9 cellular contexts compared by ENCODE assay signal in the genomic region with DNA sequence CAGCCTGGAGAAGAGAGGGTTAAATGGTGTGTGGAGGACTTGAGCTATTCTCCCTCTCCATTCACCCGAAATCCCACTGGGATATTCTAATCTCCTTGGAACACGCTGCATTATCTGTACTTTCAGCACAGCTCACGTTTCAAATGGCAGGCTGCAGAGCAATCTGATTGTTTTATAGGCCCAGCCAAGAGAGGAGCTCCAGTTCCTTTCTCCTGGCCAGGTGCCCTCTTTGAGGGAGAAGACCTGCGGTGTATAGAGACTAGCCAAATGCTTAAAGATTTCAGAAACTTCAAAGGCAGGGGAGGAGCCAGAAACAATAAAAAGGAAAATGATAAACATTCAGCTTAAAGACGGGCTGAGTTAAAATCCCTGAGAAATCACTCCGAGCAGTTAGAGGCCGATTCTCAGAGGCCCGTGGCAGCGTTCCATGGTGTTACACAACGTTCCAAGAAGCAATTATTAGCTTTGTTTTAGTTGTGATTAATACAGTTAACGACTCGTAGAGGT.
DNase-seq lines count a peak whose midpoint lies in the region; ATAC-seq and TF ChIP-seq lines count a peak whose summit lies in the region.
"Had no signal": no experiment of that assay in that cellular context is flagged by ENCODE, and none has a peak within 500 bp of the region (broad histone marks: within the 10 kb centered on the region; RNA-seq: fewer than 3 reads in every experiment).

No MANE protein-coding gene starts in this region.

- H3K4me3 ChIP-seq in heart left ventricle: peak overlapping the region in 1 of 12 donors; percentile 1
- peak overlapping the region; percentile 7 to 48 (median 22) for H3K4me3 ChIP-seq in gastrocnemius medialis

- TF ChIP-seq POLR2A in heart left ventricle (IDR thresholded peaks at IDR 0.05): no peak
- no peak for TF ChIP-seq POLR2A in gastrocnemius medialis (IDR thresholded peaks at IDR 0.05)

- in situ Hi-C loops in gastrocnemius medialis (cut with MboI; ENCODE audit: low sequenced_read_pairs in 4 of 4): loop anchor here in 1 of 4 donors (25.0 kb wide), 1 partner anchor 416 kb away; no protein-coding TSS in a partner anchor

- H3K27ac ChIP-seq in heart left ventricle (peak overlapping the region in 8 of 12 donors; percentile 3 to 65 (median 38)), gastrocnemius medialis (peak overlapping the region; percentile 43 to 74 (median 63))

- H3K4me1 Mint-ChIP-seq in activated T-helper 2 cell treated with anti-CD3 and anti-CD28 coated beads, Interferon-gamma antibody, Interleukin-2, Interleukin-4, amounts not matched to agents 10 μg/mL and 5 μg/mL and 100 μg/mL, durations not matched to agents 14 hours and 24 hours and 36 hours (ENCODE audit: low read depth): no peaks in the 10 kb centered on the region

- WGBS in heart left ventricle, 4 donors: 17 to 30% (median 25%) methylated on average over 12 of the region's 12 CpGs

- no peaks in the 10 kb centered on the region for H3K27me3 Mint-ChIP-seq in activated T-helper 2 cell treated with anti-CD3 and anti-CD28 coated beads, Interferon-gamma antibody, Interleukin-2, Interleukin-4, amounts not matched to agents 10 μg/mL and 5 μg/mL and 100 μg/mL, durations not matched to agents 14 hours and 24 hours and 36 hours (ENCODE audit: low read depth)

- H3K27ac Mint-ChIP-seq in activated T-helper 2 cell treated with anti-CD3 and anti-CD28 coated beads, Interferon-gamma antibody, Interleukin-2, Interleukin-4, amounts not matched to agents 10 μg/mL and 5 μg/mL and 100 μg/mL, durations not matched to agents 14 hours and 24 hours and 36 hours: no peak overlapping the region

- H3K9me3 ChIP-seq in heart left ventricle (no peaks in the 10 kb centered on the region), gastrocnemius medialis (no peaks in the 10 kb centered on the region)

- H3K4me3 Mint-ChIP-seq in activated T-helper 2 cell treated with anti-CD3 and anti-CD28 coated beads, Interferon-gamma antibody, Interleukin-2, Interleukin-4, amounts not matched to agents 10 μg/mL and 5 μg/mL and 100 μg/mL, durations not matched to agents 14 hours and 24 hours and 36 hours (ENCODE audit: low read depth): no peak overlapping the region

- peaks cover 0 to 43% (median 14%) of the 10 kb centered on the region in 12 donors for H3K4me1 ChIP-seq in heart left ventricle
- peaks cover 38 to 41% of the 10 kb centered on the region in 2 donors for H3K4me1 ChIP-seq in gastrocnemius medialis

- intact Hi-C loops in heart left ventricle (cut with DNase I) (loop anchor here in 3 of 10 donors (5.0 to 10.0 kb wide), 5 partner anchors 89 to 569 kb away; a partner anchor contains a TSS), gastrocnemius medialis (cut with DNase I; ENCODE audit: low total_unique reads) (loop anchor here (5.0 to 10.0 kb wide), 2 partner anchors 511 to 566 kb away; a partner anchor contains a TSS)
- intact Hi-C loops in activated T-helper 2 cell treated with anti-CD3 and anti-CD28 coated beads, Interferon-gamma antibody, Interleukin-2, Interleukin-4, amounts not matched to agents 10 μg/mL and 5 μg/mL and 100 μg/mL, durations not matched to agents 14 hours and 24 hours and 36 hours (cut with micrococcal nuclease): no loop called here

- TF ChIP-seq CTCF in heart left ventricle (IDR thresholded peaks at IDR 0.05): no peak
- no peak for TF ChIP-seq CTCF in gastrocnemius medialis (IDR thresholded peaks at IDR 0.05 in 4 of 5, conservative IDR thresholded peaks at IDR 0.05 in 1 of 5)

- no peaks in the 10 kb centered on the region for H3K36me3 Mint-ChIP-seq in activated T-helper 2 cell treated with anti-CD3 and anti-CD28 coated beads, Interferon-gamma antibody, Interleukin-2, Interleukin-4, amounts not matched to agents 10 μg/mL and 5 μg/mL and 100 μg/mL, durations not matched to agents 14 hours and 24 hours and 36 hours (ENCODE audit: low read depth)

- DNase-seq in GM04504 (ENCODE audit: low read depth) (peak; percentile 64), T1000 (lab: John Stamatoyannopoulos, UW) (peak; percentile 50), heart left ventricle (peak in 4 of 5 donors; percentile 29 to 72 (median 56)), gastrocnemius medialis (peak; percentile 68 to 73)
- no peak for DNase-seq in activated T-helper 2 cell treated with anti-CD3 and anti-CD28 coated beads, Interferon-gamma antibody, Interleukin-2, Interleukin-4, amounts not matched to agents 10 μg/mL and 5 μg/mL and 100 μg/mL, durations not matched to agents 14 hours and 24 hours and 36 hours (ENCODE audit: low spot score)
- DNase-seq: SHP77 treated with DMSO at 0.1 percent for 48 hours had no signal

- H3K36me3 ChIP-seq in heart left ventricle: no peaks in the 10 kb centered on the region
- no peaks in the 10 kb centered on the region for H3K36me3 ChIP-seq in gastrocnemius medialis

- H3K27me3 ChIP-seq in heart left ventricle (peaks cover 0 to under 1% (median 0%) of the 10 kb centered on the region in 9 donors), gastrocnemius medialis (no peaks in the 10 kb centered on the region)

- H3K9me3 Mint-ChIP-seq in activated T-helper 2 cell treated with anti-CD3 and anti-CD28 coated beads, Interferon-gamma antibody, Interleukin-2, Interleukin-4, amounts not matched to agents 10 μg/mL and 5 μg/mL and 100 μg/mL, durations not matched to agents 14 hours and 24 hours and 36 hours: peaks cover 4% of the 10 kb centered on the region

- ATAC-seq in heart left ventricle (peak; percentile 45 to 76 (median 54)), gastrocnemius medialis (peak; percentile 72 to 84), GM21529 (IDR thresholded peaks at IDR 0.05; ENCODE audit: unreplicated experiment) (no peak), GM21737 (IDR thresholded peaks at IDR 0.05; ENCODE audit: unreplicated experiment) (no peak), GM19328 (IDR thresholded peaks at IDR 0.05; ENCODE audit: unreplicated experiment) (no peak)

Comparison
In these comparisons a context has a peak if more than half of its experiments do, and no peak if none do; other contexts are left out.
1. ATAC-seq: peak in heart left ventricle (4 of 4) and gastrocnemius medialis (2 of 2); none in GM21529 (single experiment), GM21737 (single experiment) and GM19328 (single experiment).